1 cellular context compared by ENCODE assay signal in the genomic region with DNA sequence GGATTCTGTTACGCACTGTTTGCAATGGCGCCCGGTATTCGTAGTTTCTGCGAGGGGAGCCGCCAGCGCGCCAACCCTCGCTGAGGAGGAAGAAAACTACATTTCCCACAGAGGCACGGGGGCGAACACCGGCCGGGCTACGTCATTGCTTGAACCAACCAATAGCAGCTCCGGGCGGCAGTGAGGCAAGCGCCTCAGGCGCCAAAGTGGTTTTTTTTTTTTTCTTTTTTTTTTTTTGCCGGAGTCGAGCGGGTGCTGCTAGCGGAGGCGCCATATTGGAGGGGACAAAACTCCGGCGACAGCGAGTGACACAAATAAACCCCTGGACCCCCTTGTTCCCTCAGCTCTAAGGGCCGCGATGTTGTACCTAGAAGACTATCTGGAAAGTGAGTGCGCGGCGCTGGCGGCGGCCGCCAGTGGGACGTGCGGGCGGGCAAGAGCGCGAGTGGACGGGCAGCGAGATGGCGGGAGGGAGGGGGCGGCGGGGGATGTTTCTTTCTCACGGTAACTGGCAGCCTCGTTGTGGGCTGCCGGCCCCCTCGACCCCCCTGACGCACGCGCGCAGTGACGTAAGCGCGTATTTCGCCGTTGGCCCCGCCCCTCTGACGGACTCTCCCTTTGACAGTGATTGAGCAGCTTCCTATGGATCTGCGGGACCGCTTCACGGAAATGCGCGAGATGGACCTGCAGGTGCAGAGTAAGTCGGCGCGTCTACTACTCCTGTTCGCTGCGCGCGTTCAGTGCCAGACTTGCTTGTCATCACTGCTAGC.
A peak's percentile ranks its signal among the peaks of the same experiment; 100 is the strongest.
TF ChIP-seq lines count a peak whose summit lies in the region.

A gene with protein sequence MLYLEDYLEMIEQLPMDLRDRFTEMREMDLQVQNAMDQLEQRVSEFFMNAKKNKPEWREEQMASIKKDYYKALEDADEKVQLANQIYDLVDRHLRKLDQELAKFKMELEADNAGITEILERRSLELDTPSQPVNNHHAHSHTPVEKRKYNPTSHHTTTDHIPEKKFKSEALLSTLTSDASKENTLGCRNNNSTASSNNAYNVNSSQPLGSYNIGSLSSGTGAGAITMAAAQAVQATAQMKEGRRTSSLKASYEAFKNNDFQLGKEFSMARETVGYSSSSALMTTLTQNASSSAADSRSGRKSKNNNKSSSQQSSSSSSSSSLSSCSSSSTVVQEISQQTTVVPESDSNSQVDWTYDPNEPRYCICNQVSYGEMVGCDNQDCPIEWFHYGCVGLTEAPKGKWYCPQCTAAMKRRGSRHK (plus strand): TSS at position 239 of the 770 bp plus-strand sequence. CDS start 120 bp downstream, at position 359.

TF ChIP-seq in HEK293, 187 proteins besides CTCF, POLR2A, EP300 and RAD21 (continued from another document and continues in another):
- TF ChIP-seq, protein P1, sequence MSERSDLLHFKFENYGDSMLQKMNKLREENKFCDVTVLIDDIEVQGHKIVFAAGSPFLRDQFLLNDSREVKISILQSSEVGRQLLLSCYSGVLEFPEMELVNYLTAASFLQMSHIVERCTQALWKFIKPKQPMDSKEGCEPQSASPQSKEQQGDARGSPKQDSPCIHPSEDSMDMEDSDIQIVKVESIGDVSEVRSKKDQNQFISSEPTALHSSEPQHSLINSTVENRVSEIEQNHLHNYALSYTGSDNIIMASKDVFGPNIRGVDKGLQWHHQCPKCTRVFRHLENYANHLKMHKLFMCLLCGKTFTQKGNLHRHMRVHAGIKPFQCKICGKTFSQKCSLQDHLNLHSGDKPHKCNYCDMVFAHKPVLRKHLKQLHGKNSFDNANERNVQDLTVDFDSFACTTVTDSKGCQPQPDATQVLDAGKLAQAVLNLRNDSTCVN (tag by site-specific recombination; optimal IDR thresholded peaks at IDR 0.05): peak; percentile 88
- TF ChIP-seq ZNF610 (tag by site-specific recombination; IDR thresholded peaks at IDR 0.05; ENCODE audit: borderline replicate concordance) (0 out of 2 replicates have a peak, but pooled peaks have one; percentile 39), ZNF391 (tag by site-specific recombination; IDR thresholded peaks at IDR 0.05; ENCODE audit: borderline replicate concordance, low read depth) (peak; percentile 66; the same call in 1 of the 2 replicates), ZNF292 (tag by site-specific recombination; IDR thresholded peaks at IDR 0.05; ENCODE audit: borderline replicate concordance, low read depth) (no peak), ZNF792 (tag by site-specific recombination; IDR thresholded peaks at IDR 0.05) (0 out of 2 replicates have a peak, but pooled peaks have one; percentile 21), ZFHX2 (tag by site-specific recombination; conservative IDR thresholded peaks at IDR 0.05) (peak; percentile 81), ZNF707 (tag by site-specific recombination; IDR thresholded peaks at IDR 0.05) (no peak), ZNF624 (tag by site-specific recombination; IDR thresholded peaks at IDR 0.05) (no peak), OVOL3 (tag by site-specific recombination; IDR thresholded peaks at IDR 0.05) (0 out of 2 replicates have a peak, but pooled peaks have one; percentile 29), ZNF248 (tag by site-specific recombination; IDR thresholded peaks at IDR 0.05) (no peak), ZNF843 (tag by site-specific recombination; IDR thresholded peaks at IDR 0.05) (peak; percentile 58; the same call in 1 of the 2 replicates), ZNF555 (tag by site-specific recombination; conservative IDR thresholded peaks at IDR 0.05) (no peak), ZFP3 (tag by site-specific recombination; IDR thresholded peaks at IDR 0.05; ENCODE audit: low read depth) (no peak), ZNF132 (tag by site-specific recombination; IDR thresholded peaks at IDR 0.05; ENCODE audit: borderline replicate concordance) (no peak), ZNF274 (IDR thresholded peaks at IDR 0.05; ENCODE audit: low read length) (no peak), ZNF274 (tag by site-specific recombination; IDR thresholded peaks at IDR 0.05; ENCODE audit: borderline replicate concordance) (no peak), ZNF37A (tag by site-specific recombination; IDR thresholded peaks at IDR 0.05) (no peak), EGR2 (tag by site-specific recombination; IDR thresholded peaks at IDR 0.05; ENCODE audit: low read depth) (peak; percentile 82), ZNF529 (tag by site-specific recombination; IDR thresholded peaks at IDR 0.05; ENCODE audit: insufficient replicate concordance) (no peak), ZNF114 (tag by site-specific recombination; IDR thresholded peaks at IDR 0.05) (no peak), ZNF426 (tag by site-specific recombination; IDR thresholded peaks at IDR 0.05) (no peak), ZNF121 (tag by site-specific recombination; IDR thresholded peaks at IDR 0.05) (no peak), ZNF23 (tag by site-specific recombination; IDR thresholded peaks at IDR 0.05; ENCODE audit: borderline replicate concordance) (no peak), KLF8 (tag by site-specific recombination; IDR thresholded peaks at IDR 0.05) (peak; percentile 45), YY2 (tag by site-specific recombination; IDR thresholded peaks at IDR 0.05) (peak; percentile 55; the same call in 1 of the 2 replicates)
- TF ChIP-seq, protein P2, sequence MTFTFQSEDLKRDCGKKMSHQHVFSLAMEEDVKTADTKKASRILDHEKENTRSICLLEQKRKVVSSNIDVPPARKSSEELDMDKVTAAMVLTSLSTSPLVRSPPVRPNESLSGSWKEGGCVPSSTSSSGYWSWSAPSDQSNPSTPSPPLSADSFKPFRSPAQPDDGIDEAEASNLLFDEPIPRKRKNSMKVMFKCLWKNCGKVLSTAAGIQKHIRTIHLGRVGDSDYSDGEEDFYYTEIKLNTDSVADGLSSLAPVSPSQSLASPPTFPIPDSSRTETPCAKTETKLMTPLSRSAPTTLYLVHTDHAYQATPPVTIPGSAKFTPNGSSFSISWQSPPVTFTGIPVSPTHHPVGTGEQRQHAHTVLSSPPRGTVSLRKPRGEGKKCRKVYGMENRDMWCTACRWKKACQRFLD (tag by site-specific recombination; IDR thresholded peaks at IDR 0.05): no peak
- TF ChIP-seq, protein P3, sequence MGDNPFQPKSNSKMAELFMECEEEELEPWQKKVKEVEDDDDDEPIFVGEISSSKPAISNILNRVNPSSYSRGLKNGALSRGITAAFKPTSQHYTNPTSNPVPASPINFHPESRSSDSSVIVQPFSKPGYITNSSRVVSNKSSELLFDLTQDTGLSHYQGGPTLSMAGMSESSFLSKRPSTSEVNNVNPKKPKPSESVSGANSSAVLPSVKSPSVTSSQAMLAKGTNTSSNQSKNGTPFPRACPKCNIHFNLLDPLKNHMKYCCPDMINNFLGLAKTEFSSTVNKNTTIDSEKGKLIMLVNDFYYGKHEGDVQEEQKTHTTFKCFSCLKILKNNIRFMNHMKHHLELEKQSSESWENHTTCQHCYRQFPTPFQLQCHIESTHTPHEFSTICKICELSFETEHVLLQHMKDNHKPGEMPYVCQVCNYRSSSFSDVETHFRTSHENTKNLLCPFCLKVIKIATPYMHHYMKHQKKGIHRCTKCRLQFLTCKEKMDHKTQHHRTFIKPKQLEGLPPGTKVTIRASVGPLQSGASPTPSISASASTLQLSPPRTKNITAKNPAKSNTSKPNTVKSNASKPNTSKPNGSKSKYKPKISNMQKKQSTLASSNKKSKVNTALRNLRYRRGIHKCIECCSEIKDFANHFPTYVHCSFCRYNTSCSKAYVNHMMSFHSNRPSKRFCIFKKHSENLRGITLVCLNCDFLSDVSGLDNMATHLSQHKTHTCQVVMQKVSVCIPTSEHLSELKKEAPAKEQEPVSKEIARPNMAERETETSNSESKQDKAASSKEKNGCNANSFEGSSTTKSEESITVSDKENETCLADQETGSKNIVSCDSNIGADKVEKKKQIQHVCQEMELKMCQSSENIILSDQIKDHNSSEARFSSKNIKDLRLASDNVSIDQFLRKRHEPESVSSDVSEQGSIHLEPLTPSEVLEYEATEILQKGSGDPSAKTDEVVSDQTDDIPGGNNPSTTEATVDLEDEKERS (tag by site-specific recombination; IDR thresholded peaks at IDR 0.05): peak; percentile 93
- TF ChIP-seq, protein P4, sequence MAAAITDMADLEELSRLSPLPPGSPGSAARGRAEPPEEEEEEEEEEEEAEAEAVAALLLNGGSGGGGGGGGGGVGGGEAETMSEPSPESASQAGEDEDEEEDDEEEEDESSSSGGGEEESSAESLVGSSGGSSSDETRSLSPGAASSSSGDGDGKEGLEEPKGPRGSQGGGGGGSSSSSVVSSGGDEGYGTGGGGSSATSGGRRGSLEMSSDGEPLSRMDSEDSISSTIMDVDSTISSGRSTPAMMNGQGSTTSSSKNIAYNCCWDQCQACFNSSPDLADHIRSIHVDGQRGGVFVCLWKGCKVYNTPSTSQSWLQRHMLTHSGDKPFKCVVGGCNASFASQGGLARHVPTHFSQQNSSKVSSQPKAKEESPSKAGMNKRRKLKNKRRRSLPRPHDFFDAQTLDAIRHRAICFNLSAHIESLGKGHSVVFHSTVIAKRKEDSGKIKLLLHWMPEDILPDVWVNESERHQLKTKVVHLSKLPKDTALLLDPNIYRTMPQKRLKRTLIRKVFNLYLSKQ (tag by site-specific recombination; IDR thresholded peaks at IDR 0.05; ENCODE audit: borderline replicate concordance): no peak
- TF ChIP-seq, protein P5, sequence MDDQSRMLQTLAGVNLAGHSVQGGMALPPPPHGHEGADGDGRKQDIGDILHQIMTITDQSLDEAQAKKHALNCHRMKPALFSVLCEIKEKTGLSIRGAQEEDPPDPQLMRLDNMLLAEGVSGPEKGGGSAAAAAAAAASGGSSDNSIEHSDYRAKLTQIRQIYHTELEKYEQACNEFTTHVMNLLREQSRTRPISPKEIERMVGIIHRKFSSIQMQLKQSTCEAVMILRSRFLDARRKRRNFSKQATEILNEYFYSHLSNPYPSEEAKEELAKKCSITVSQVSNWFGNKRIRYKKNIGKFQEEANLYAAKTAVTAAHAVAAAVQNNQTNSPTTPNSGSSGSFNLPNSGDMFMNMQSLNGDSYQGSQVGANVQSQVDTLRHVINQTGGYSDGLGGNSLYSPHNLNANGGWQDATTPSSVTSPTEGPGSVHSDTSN (CRISPR knock-in tag; IDR thresholded peaks at IDR 0.05): peak; percentile 87; the same call in 1 of the 2 replicates
- TF ChIP-seq, protein P6, sequence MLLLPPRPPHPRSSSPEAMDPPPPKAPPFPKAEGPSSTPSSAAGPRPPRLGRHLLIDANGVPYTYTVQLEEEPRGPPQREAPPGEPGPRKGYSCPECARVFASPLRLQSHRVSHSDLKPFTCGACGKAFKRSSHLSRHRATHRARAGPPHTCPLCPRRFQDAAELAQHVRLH (tag by site-specific recombination; IDR thresholded peaks at IDR 0.05): no peak
- TF ChIP-seq, protein P7, sequence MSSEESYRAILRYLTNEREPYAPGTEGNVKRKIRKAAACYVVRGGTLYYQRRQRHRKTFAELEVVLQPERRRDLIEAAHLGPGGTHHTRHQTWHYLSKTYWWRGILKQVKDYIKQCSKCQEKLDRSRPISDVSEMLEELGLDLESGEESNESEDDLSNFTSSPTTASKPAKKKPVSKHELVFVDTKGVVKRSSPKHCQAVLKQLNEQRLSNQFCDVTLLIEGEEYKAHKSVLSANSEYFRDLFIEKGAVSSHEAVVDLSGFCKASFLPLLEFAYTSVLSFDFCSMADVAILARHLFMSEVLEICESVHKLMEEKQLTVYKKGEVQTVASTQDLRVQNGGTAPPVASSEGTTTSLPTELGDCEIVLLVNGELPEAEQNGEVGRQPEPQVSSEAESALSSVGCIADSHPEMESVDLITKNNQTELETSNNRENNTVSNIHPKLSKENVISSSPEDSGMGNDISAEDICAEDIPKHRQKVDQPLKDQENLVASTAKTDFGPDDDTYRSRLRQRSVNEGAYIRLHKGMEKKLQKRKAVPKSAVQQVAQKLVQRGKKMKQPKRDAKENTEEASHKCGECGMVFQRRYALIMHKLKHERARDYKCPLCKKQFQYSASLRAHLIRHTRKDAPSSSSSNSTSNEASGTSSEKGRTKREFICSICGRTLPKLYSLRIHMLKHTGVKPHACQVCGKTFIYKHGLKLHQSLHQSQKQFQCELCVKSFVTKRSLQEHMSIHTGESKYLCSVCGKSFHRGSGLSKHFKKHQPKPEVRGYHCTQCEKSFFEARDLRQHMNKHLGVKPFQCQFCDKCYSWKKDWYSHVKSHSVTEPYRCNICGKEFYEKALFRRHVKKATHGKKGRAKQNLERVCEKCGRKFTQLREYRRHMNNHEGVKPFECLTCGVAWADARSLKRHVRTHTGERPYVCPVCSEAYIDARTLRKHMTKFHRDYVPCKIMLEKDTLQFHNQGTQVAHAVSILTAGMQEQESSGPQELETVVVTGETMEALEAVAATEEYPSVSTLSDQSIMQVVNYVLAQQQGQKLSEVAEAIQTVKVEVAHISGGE (tag by site-specific recombination; conservative IDR thresholded peaks at IDR 0.05; ENCODE audit: low read depth): no peak; the same call in 1 of the 2 replicates
- TF ChIP-seq, protein P8, sequence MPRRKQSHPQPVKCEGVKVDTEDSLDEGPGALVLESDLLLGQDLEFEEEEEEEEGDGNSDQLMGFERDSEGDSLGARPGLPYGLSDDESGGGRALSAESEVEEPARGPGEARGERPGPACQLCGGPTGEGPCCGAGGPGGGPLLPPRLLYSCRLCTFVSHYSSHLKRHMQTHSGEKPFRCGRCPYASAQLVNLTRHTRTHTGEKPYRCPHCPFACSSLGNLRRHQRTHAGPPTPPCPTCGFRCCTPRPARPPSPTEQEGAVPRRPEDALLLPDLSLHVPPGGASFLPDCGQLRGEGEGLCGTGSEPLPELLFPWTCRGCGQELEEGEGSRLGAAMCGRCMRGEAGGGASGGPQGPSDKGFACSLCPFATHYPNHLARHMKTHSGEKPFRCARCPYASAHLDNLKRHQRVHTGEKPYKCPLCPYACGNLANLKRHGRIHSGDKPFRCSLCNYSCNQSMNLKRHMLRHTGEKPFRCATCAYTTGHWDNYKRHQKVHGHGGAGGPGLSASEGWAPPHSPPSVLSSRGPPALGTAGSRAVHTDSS (tag by site-specific recombination; IDR thresholded peaks at IDR 0.05): no peak
- TF ChIP-seq, protein P9, sequence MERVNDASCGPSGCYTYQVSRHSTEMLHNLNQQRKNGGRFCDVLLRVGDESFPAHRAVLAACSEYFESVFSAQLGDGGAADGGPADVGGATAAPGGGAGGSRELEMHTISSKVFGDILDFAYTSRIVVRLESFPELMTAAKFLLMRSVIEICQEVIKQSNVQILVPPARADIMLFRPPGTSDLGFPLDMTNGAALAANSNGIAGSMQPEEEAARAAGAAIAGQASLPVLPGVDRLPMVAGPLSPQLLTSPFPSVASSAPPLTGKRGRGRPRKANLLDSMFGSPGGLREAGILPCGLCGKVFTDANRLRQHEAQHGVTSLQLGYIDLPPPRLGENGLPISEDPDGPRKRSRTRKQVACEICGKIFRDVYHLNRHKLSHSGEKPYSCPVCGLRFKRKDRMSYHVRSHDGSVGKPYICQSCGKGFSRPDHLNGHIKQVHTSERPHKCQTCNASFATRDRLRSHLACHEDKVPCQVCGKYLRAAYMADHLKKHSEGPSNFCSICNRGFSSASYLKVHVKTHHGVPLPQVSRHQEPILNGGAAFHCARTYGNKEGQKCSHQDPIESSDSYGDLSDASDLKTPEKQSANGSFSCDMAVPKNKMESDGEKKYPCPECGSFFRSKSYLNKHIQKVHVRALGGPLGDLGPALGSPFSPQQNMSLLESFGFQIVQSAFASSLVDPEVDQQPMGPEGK (tag by site-specific recombination; IDR thresholded peaks at IDR 0.05): peak; percentile 99
